Comparison of ENCODE assay signal across 8 cellular contexts in genomic region chr19:37009871-37010270, GRCh38.
"Had no signal": no experiment of that assay in that cellular context is flagged by ENCODE, and none has a peak within 500 bp of the region (broad histone marks: within the 10 kb centered on the region; RNA-seq: fewer than 3 reads in every experiment).

No MANE protein-coding gene starts in this region.

- H3K9me3 ChIP-seq: HAP-1 had no signal

- DNase-seq: GM23248, GOT3, H7, HFFc6 had no signal

- H3K36me3 ChIP-seq: HAP-1 had no signal

- H2AFZ ChIP-seq: GM23248 had no signal

- H3K4me3 ChIP-seq: GM23248, HAP-1 had no signal

- H3K27ac ChIP-seq: GM23248, HL-60 had no signal

- H3K9ac ChIP-seq: GM23248 had no signal

- H3K4me1 ChIP-seq: HAP-1 had no signal

- ATAC-seq: HCT116, HepG2 had no signal
